24 cellular contexts compared by ENCODE assay signal in genomic region chr11:32421992-32422391, GRCh38. TPM values are rescaled to one million over a fixed set of nuclear protein-coding genes. Genes with fewer than 3 reads are reported as not detected.
DNase-seq lines count a peak whose midpoint lies in the region; ATAC-seq, FAIRE-seq and TF ChIP-seq lines count a peak whose summit lies in the region.
"Had no signal": no experiment of that assay in that cellular context is flagged by ENCODE, and none has a peak within 500 bp of the region (broad histone marks: within the 10 kb centered on the region; RNA-seq: fewer than 3 reads in every experiment).

No MANE protein-coding gene starts in this region.

- H3K4me2 ChIP-seq in astrocyte (ENCODE audit: low read length): no peak overlapping the region

- FAIRE-seq in astrocyte (lab: Jason Lieb, UNC): no peak

- no peak overlapping the region for H3K4me3 Mint-ChIP-seq in astrocyte (ENCODE audit: unreplicated experiment)
- H3K4me3 Mint-ChIP-seq in activated naive CD8-positive, alpha-beta T cell treated with anti-CD3 and anti-CD28 coated beads, Interleukin-2, amount 50 U/mL, for 24 hours: no peak overlapping the region
- H3K4me3 Mint-ChIP-seq in stimulated activated effector memory CD8-positive, alpha-beta T cell treated with anti-CD3 and anti-CD28 coated beads, Interleukin-12 subunit alpha, Interleukin-12 subunit beta, amount 100 ng/mL, for 72 hours: no peak overlapping the region
- H3K4me3 Mint-ChIP-seq: activated CD8-positive, alpha-beta memory T cell treated with anti-CD3 and anti-CD28 coated beads, Interleukin-2, amount 10 ng/mL, durations not matched to agents 7 days and 5 days; activated naive CD4-positive, alpha-beta T cell treated with anti-CD3 and anti-CD28 coated beads, Interleukin-2, amount 10 ng/mL, durations not matched to agents 7 days and 5 days had no signal

- H3K27me3 ChIP-seq in heart right ventricle: peaks cover 0 to 39% (median 22%) of the 10 kb centered on the region in 7 donors
- H3K27me3 ChIP-seq in astrocyte (ENCODE audit: insufficient read depth, low read length): peaks cover 39% of the 10 kb centered on the region
- no peaks in the 10 kb centered on the region for H3K27me3 ChIP-seq in uterus

- H3K4me3 ChIP-seq in heart right ventricle (no peak overlapping the region), astrocyte (ENCODE audit: insufficient read depth, low read depth, low read length) (no peak overlapping the region), uterus (no peak overlapping the region)
- H3K4me3 ChIP-seq: cardiac muscle cell, psoas muscle, skin epidermis, upper lobe of right lung had no signal

- no peaks in the 10 kb centered on the region for H3K9me3 ChIP-seq in heart right ventricle
- peaks cover 5% of the 10 kb centered on the region for H3K9me3 ChIP-seq in astrocyte (ENCODE audit: insufficient read depth, low read depth, low read length)
- no peaks in the 10 kb centered on the region for H3K9me3 ChIP-seq in uterus
- H3K9me3 ChIP-seq: psoas muscle, upper lobe of right lung had no signal

- H3K9ac ChIP-seq in astrocyte (ENCODE audit: low read length): no peak overlapping the region

- TF ChIP-seq CTCF in heart right ventricle (IDR thresholded peaks at IDR 0.05): no peak
- no peak for TF ChIP-seq CTCF in astrocyte (IDR thresholded peaks at IDR 0.05; ENCODE audit: insufficient read depth, low read depth, low read length)
- TF ChIP-seq CTCF in uterus (IDR thresholded peaks at IDR 0.05): no peak

- 51 to 59% methylated on average over 2 of the region's 2 CpGs for WGBS in heart right ventricle, 2 donors

- ATAC-seq in heart right ventricle (peak in 1 of 8 donors; percentile 33), Right ventricle myocardium inferior (no peak)
- ATAC-seq in activated naive CD8-positive, alpha-beta T cell treated with anti-CD3 and anti-CD28 coated beads, Interleukin-2, amount 50 U/mL, for 24 hours: no peak
- ATAC-seq in stimulated activated effector memory CD8-positive, alpha-beta T cell treated with anti-CD3 and anti-CD28 coated beads, Interleukin-12 subunit alpha, Interleukin-12 subunit beta, amount 100 ng/mL, for 72 hours: no peak
- ATAC-seq: activated CD8-positive, alpha-beta memory T cell treated with anti-CD3 and anti-CD28 coated beads, Interleukin-2, amount 10 ng/mL, durations not matched to agents 7 days and 5 days; activated T-cell treated with anti-CD3 and anti-CD28 coated beads, Interleukin-2, amount 50 U/mL, for 72 hours; psoas muscle; upper lobe of right lung had no signal

- H3K79me2 ChIP-seq in astrocyte (ENCODE audit: insufficient read depth, low read length): no peaks in the 10 kb centered on the region

- TF ChIP-seq POLR2A in uterus (IDR thresholded peaks at IDR 0.05): no peak

- peaks cover 36% of the 10 kb centered on the region for H3K4me1 Mint-ChIP-seq in astrocyte (ENCODE audit: low read depth, unreplicated experiment)
- H3K4me1 Mint-ChIP-seq in activated naive CD8-positive, alpha-beta T cell treated with anti-CD3 and anti-CD28 coated beads, Interleukin-2, amount 50 U/mL, for 24 hours: peaks cover 19% of the 10 kb centered on the region
- H3K4me1 Mint-ChIP-seq in stimulated activated effector memory CD8-positive, alpha-beta T cell treated with anti-CD3 and anti-CD28 coated beads, Interleukin-12 subunit alpha, Interleukin-12 subunit beta, amount 100 ng/mL, for 72 hours: peaks cover 13% of the 10 kb centered on the region

- no peak overlapping the region for H3K27ac Mint-ChIP-seq in astrocyte (ENCODE audit: unreplicated experiment)
- H3K27ac Mint-ChIP-seq in activated naive CD8-positive, alpha-beta T cell treated with anti-CD3 and anti-CD28 coated beads, Interleukin-2, amount 50 U/mL, for 24 hours: no peak overlapping the region
- H3K27ac Mint-ChIP-seq in stimulated activated effector memory CD8-positive, alpha-beta T cell treated with anti-CD3 and anti-CD28 coated beads, Interleukin-12 subunit alpha, Interleukin-12 subunit beta, amount 100 ng/mL, for 72 hours: no peak overlapping the region
- H3K27ac Mint-ChIP-seq: activated CD8-positive, alpha-beta memory T cell treated with anti-CD3 and anti-CD28 coated beads, Interleukin-2, amount 10 ng/mL, durations not matched to agents 7 days and 5 days; activated naive CD4-positive, alpha-beta T cell treated with anti-CD3 and anti-CD28 coated beads, Interleukin-2, amount 10 ng/mL, durations not matched to agents 7 days and 5 days; activated T-cell treated with anti-CD3 and anti-CD28 coated beads, Interleukin-2, amount 50 U/mL, for 72 hours had no signal

- H3K9me3 Mint-ChIP-seq in astrocyte (ENCODE audit: unreplicated experiment): peaks cover 5% of the 10 kb centered on the region
- no peaks in the 10 kb centered on the region for H3K9me3 Mint-ChIP-seq in activated naive CD8-positive, alpha-beta T cell treated with anti-CD3 and anti-CD28 coated beads, Interleukin-2, amount 50 U/mL, for 24 hours
- H3K9me3 Mint-ChIP-seq in stimulated activated effector memory CD8-positive, alpha-beta T cell treated with anti-CD3 and anti-CD28 coated beads, Interleukin-12 subunit alpha, Interleukin-12 subunit beta, amount 100 ng/mL, for 72 hours: no peaks in the 10 kb centered on the region
- H3K9me3 Mint-ChIP-seq: activated naive CD4-positive, alpha-beta T cell treated with anti-CD3 and anti-CD28 coated beads, Interleukin-2, amount 10 ng/mL, durations not matched to agents 7 days and 5 days; activated T-cell treated with anti-CD3 and anti-CD28 coated beads, Interleukin-2, amount 50 U/mL, for 72 hours had no signal

- H3K27ac ChIP-seq in heart right ventricle (peak overlapping the region in 9 of 10 donors; percentile 9 to 71 (median 49)), astrocyte (ENCODE audit: low read depth, low read length) (no peak overlapping the region), uterus (peak overlapping the region; percentile 56 to 99)
- H3K27ac ChIP-seq: cardiac muscle cell, psoas muscle, skin epidermis, upper lobe of right lung had no signal

- H3K36me3 ChIP-seq in heart right ventricle (peaks cover 0 to 3% (median 0%) of the 10 kb centered on the region in 9 donors), astrocyte (ENCODE audit: insufficient read depth, low read length) (no peaks in the 10 kb centered on the region), uterus (no peaks in the 10 kb centered on the region)
- H3K36me3 ChIP-seq: cardiac muscle cell, upper lobe of right lung had no signal

- H2AFZ ChIP-seq in astrocyte (ENCODE audit: low read depth, low read length): no peak overlapping the region

- DNase-seq in heart right ventricle: no peak
- no peak for DNase-seq in Right ventricle myocardium inferior (ENCODE audit: missing footprints)
- peak; percentile 28 for DNase-seq in LHCN-M2 (ENCODE audit: low read depth)
- peak; percentile 9 for DNase-seq in astrocyte (ENCODE audit: low read depth)
- no peak for DNase-seq in uterus
- DNase-seq in activated naive CD8-positive, alpha-beta T cell treated with anti-CD3 and anti-CD28 coated beads, Interleukin-2, amount 50 U/mL, for 24 hours: no peak
- no peak for DNase-seq in cerebellum (ENCODE audit: low spot score)
- no peak for DNase-seq in stimulated activated effector memory CD8-positive, alpha-beta T cell treated with anti-CD3 and anti-CD28 coated beads, Interleukin-12 subunit alpha, Interleukin-12 subunit beta, amount 100 ng/mL, for 72 hours (ENCODE audit: low spot score in 2 of 2)
- DNase-seq: activated CD4-positive, alpha-beta T cell treated with anti-CD3 and anti-CD28 coated beads for 4 hours; activated CD8-positive, alpha-beta memory T cell treated with anti-CD3 and anti-CD28 coated beads, Interleukin-2, amount 10 ng/mL, durations not matched to agents 7 days and 5 days; activated naive CD4-positive, alpha-beta T cell treated with anti-CD3 and anti-CD28 coated beads, Interleukin-2, amount 10 ng/mL, durations not matched to agents 7 days and 5 days; activated T-cell treated with anti-CD3 and anti-CD28 coated beads, Interleukin-2, amount 50 U/mL, for 72 hours; C1 segment of cervical spinal cord; dermis blood vessel endothelial cell; HCEC 1CT; NCI-H1436; NCI-H524; psoas muscle; stimulated activated CD4-positive, alpha-beta T cell treated with anti-CD3 and anti-CD28 coated beads, Interleukin-1b, Interleukin-23, amount 100 ng/mL, for 48 hours; upper lobe of right lung had no signal

- peaks cover 0 to 47% (median 25%) of the 10 kb centered on the region in 9 donors for H3K4me1 ChIP-seq in heart right ventricle
- no peaks in the 10 kb centered on the region for H3K4me1 ChIP-seq in astrocyte (ENCODE audit: insufficient read depth, low read length)
- peaks cover 4 to 13% of the 10 kb centered on the region in 2 donors for H3K4me1 ChIP-seq in uterus
- H3K4me1 ChIP-seq: psoas muscle, upper lobe of right lung had no signal

- no peaks in the 10 kb centered on the region for H4K20me1 ChIP-seq in astrocyte (ENCODE audit: insufficient read depth, low read length)

- peaks cover 38% of the 10 kb centered on the region for H3K27me3 Mint-ChIP-seq in astrocyte (ENCODE audit: low read depth, unreplicated experiment)
- H3K27me3 Mint-ChIP-seq in activated naive CD8-positive, alpha-beta T cell treated with anti-CD3 and anti-CD28 coated beads, Interleukin-2, amount 50 U/mL, for 24 hours: peaks cover 34% of the 10 kb centered on the region

- intact Hi-C loops in heart right ventricle (cut with DNase I): loop anchor here in 1 of 10 donors (10.0 kb wide), 1 partner anchor 1633 kb away; the partner anchor contains the start of gene CAPRIN1
- intact Hi-C loops in Right ventricle myocardium inferior (cut with DNase I): no loop called here
- intact Hi-C loops in uterus (cut with DNase I; ENCODE audit: low total_unique reads): no loop called here

- no peaks in the 10 kb centered on the region for H3K36me3 Mint-ChIP-seq in astrocyte (ENCODE audit: low read depth, unreplicated experiment)
- no peaks in the 10 kb centered on the region for H3K36me3 Mint-ChIP-seq in activated naive CD8-positive, alpha-beta T cell treated with anti-CD3 and anti-CD28 coated beads, Interleukin-2, amount 50 U/mL, for 24 hours (ENCODE audit: low read depth)
- no peaks in the 10 kb centered on the region for H3K36me3 Mint-ChIP-seq in stimulated activated effector memory CD8-positive, alpha-beta T cell treated with anti-CD3 and anti-CD28 coated beads, Interleukin-12 subunit alpha, Interleukin-12 subunit beta, amount 100 ng/mL, for 72 hours
- H3K36me3 Mint-ChIP-seq: activated CD8-positive, alpha-beta memory T cell treated with anti-CD3 and anti-CD28 coated beads, Interleukin-2, amount 10 ng/mL, durations not matched to agents 7 days and 5 days; activated naive CD4-positive, alpha-beta T cell treated with anti-CD3 and anti-CD28 coated beads, Interleukin-2, amount 10 ng/mL, durations not matched to agents 7 days and 5 days had no signal

RNA-seq across cellular contexts. Expression of gene WT1, which starts 13.3 kb away (rescaled TPM):
- total RNA-seq in heart right ventricle (1 to 10 TPM; 1.9 to 4.6 (median 2.9) TPM), Right ventricle myocardium inferior (3.1 TPM), LHCN-M2 (2014; rRNA removed) (0.75 and 0.96 TPM in 2 replicates), astrocyte (0.45 and 1.4 TPM in 2 replicates), uterus (100 to 1,000 TPM in 1 of 4 donors, 10 to 100 TPM in 3; 51.2 to 125 (median 53.6) TPM), cerebellum (not detected)
- polyA plus RNA-seq in heart right ventricle: 1 to 10 TPM; 1.2 TPM
- 0.68 TPM for polyA plus RNA-seq in LHCN-M2 (2012)
- total RNA-seq: activated CD8-positive, alpha-beta memory T cell treated with anti-CD3 and anti-CD28 coated beads, Interleukin-2, amount 10 ng/mL, durations not matched to agents 7 days and 5 days; activated T-cell treated with anti-CD3 and anti-CD28 coated beads, Interleukin-2, amount 50 U/mL, for 72 hours; dermis blood vessel endothelial cell; lung microvascular endothelial cell; T-helper 1 cell treated with Interleukin-12 subunit alpha and Interleukin-12 subunit beta and Interleukin-4 antibody, amounts not matched to agents 30 ng/mL and 1 ng/mL, for 36 hours had no signal

Comparison
In these comparisons a context has a peak if more than half of its experiments do, and no peak if none do; other contexts are left out.
1. DNase-seq: peak in LHCN-M2 (single experiment) and astrocyte (single experiment); none in heart right ventricle (0 of 2), Right ventricle myocardium inferior (single experiment), uterus (0 of 2), activated naive CD8-positive, alpha-beta T cell treated with anti-CD3 and anti-CD28 coated beads, Interleukin-2, amount 50 U/mL, for 24 hours (single experiment), cerebellum (single experiment) and stimulated activated effector memory CD8-positive, alpha-beta T cell treated with anti-CD3 and anti-CD28 coated beads, Interleukin-12 subunit alpha, Interleukin-12 subunit beta, amount 100 ng/mL, for 72 hours (0 of 2).
2. RNA of gene WT1, which starts 13.3 kb away (total RNA-seq): 51.2 to 125 TPM in uterus; 3.1 TPM in Right ventricle myocardium inferior (single experiment), 1.9 to 4.6 TPM in heart right ventricle, 0.75 to 0.96 TPM in LHCN-M2, 0.45 to 1.4 TPM in astrocyte and not detected in cerebellum (single experiment); every median in the first group is over 4 times any median in the second.